In genomic region chr9:34611811-34612787, GRCh38 we compare ENCODE assay signal across 1 cellular context.
TF ChIP-seq lines count a peak whose summit lies in the region.

Gene RPP25L, minus strand, starts transcription at chr9:34612097. Its CDS starts 801 bp downstream, at chr9:34611296.

TF ChIP-seq in K562, 482 proteins besides CTCF, POLR2A, EP300 and RAD21 (continued from another document and continues in another):
- no peak for TF ChIP-seq ASH1L (IDR thresholded peaks at IDR 0.05; ENCODE audit: borderline replicate concordance, low read depth, partially characterized antibody)
- no peak for TF ChIP-seq NONO (IDR thresholded peaks at IDR 0.05; ENCODE audit: low read depth in 2 of 2, low read length in 1 of 2)
- no peak for TF ChIP-seq NFE2L1 (tag; IDR thresholded peaks at IDR 0.05; ENCODE audit: borderline replicate concordance, low read depth)
- TF ChIP-seq MEF2D (tag; conservative IDR thresholded peaks at IDR 0.05; ENCODE audit: low read depth): no peak
- TF ChIP-seq ZNF408 (CRISPR knock-in tag; IDR thresholded peaks at IDR 0.05; ENCODE audit: low read depth): no peak
- TF ChIP-seq MEIS2 (IDR thresholded peaks at IDR 0.05; ENCODE audit: partially characterized antibody): no peak
- no peak for TF ChIP-seq ZNF699 (CRISPR knock-in tag; IDR thresholded peaks at IDR 0.05; ENCODE audit: insufficient replicate concordance)
- TF ChIP-seq HNRNPK (IDR thresholded peaks at IDR 0.05; ENCODE audit: low read depth, low read length, poor library complexity, severe bottlenecking): no peak
- no peak for TF ChIP-seq PML (IDR thresholded peaks at IDR 0.05; ENCODE audit: low read length)
- no peak for TF ChIP-seq NCOA6 (IDR thresholded peaks at IDR 0.05)
- no peak for TF ChIP-seq HES1 (IDR thresholded peaks at IDR 0.05; ENCODE audit: low read depth)
- TF ChIP-seq SMARCB1 (IDR thresholded peaks at IDR 0.05; ENCODE audit: insufficient read length, low read depth): no peak
- TF ChIP-seq SRSF9 (IDR thresholded peaks at IDR 0.05; ENCODE audit: borderline replicate concordance, low read depth, low read length): no peak
- no peak for TF ChIP-seq PREB (CRISPR knock-in tag; IDR thresholded peaks at IDR 0.05)
- TF ChIP-seq GATAD2B (IDR thresholded peaks at IDR 0.05; ENCODE audit: borderline replicate concordance): no peak
- TF ChIP-seq ZNF253 (CRISPR knock-in tag; conservative IDR thresholded peaks at IDR 0.05): no peak
- TF ChIP-seq ZNF140 (CRISPR knock-in tag; IDR thresholded peaks at IDR 0.05): no peak
- no peak for TF ChIP-seq MXD1 (CRISPR knock-in tag; IDR thresholded peaks at IDR 0.05; ENCODE audit: borderline replicate concordance, poor library complexity, severe bottlenecking)
- no peak for TF ChIP-seq PHF21A (IDR thresholded peaks at IDR 0.05; ENCODE audit: borderline replicate concordance, low read depth)
- TF ChIP-seq RBBP5 (IDR thresholded peaks at IDR 0.05; ENCODE audit: borderline replicate concordance, insufficient read depth, low read length, poor library complexity, severe bottlenecking): peak; percentile 37
- TF ChIP-seq HNRNPL (IDR thresholded peaks at IDR 0.05; ENCODE audit: low read depth, low read length): no peak
- TF ChIP-seq NR2F6 (CRISPR knock-in tag; IDR thresholded peaks at IDR 0.05): no peak
- no peak for TF ChIP-seq EZH2 (IDR thresholded peaks at IDR 0.05; ENCODE audit: borderline replicate concordance, low read depth, low read length)
- no peak for TF ChIP-seq KDM1A (IDR thresholded peaks at IDR 0.05)
- TF ChIP-seq GABPB2 (CRISPR knock-in tag; conservative IDR thresholded peaks at IDR 0.05): no peak
- TF ChIP-seq E2F5 (CRISPR knock-in tag; IDR thresholded peaks at IDR 0.05): no peak
- TF ChIP-seq HINFP (tag; conservative IDR thresholded peaks at IDR 0.05; ENCODE audit: low read depth): no peak
- peak; percentile 80 for TF ChIP-seq POLR2AphosphoS5 (IDR thresholded peaks at IDR 0.05; ENCODE audit: control insufficient read depth, insufficient read depth, low read depth, low read length)
- TF ChIP-seq CTCFL (IDR thresholded peaks at IDR 0.05; ENCODE audit: borderline replicate concordance, insufficient read depth, low read depth, low read length, poor library complexity, severe bottlenecking): no peak
- TF ChIP-seq IRF2 (CRISPR knock-in tag; IDR thresholded peaks at IDR 0.05): no peak
- TF ChIP-seq ZFP36 (IDR thresholded peaks at IDR 0.05; ENCODE audit: low read depth, low read length, partially characterized antibody): no peak
- TF ChIP-seq BRD9 (IDR thresholded peaks at IDR 0.05; ENCODE audit: low read depth, partially characterized antibody): no peak
- no peak for TF ChIP-seq RFX1 (IDR thresholded peaks at IDR 0.05)
- TF ChIP-seq ZBTB26 (CRISPR knock-in tag; IDR thresholded peaks at IDR 0.05): no peak
- TF ChIP-seq FUS (optimal IDR thresholded peaks at IDR 0.05; ENCODE audit: low read depth, low read length): no peak
- TF ChIP-seq MYNN (IDR thresholded peaks at IDR 0.05): no peak
- TF ChIP-seq MYNN (CRISPR knock-in tag; IDR thresholded peaks at IDR 0.05): no peak
- peak; percentile 29 for TF ChIP-seq TAF9B (IDR thresholded peaks at IDR 0.05; ENCODE audit: partially characterized antibody)
- no peak for TF ChIP-seq CCAR2 (IDR thresholded peaks at IDR 0.05; ENCODE audit: low read depth, low read length)
- no peak for TF ChIP-seq ZNF165 (CRISPR knock-in tag; IDR thresholded peaks at IDR 0.05; ENCODE audit: borderline replicate concordance)
- no peak for TF ChIP-seq ZNF395 (CRISPR knock-in tag; IDR thresholded peaks at IDR 0.05)
- no peak for TF ChIP-seq NFATC3 (IDR thresholded peaks at IDR 0.05)
- no peak for TF ChIP-seq ZNF592 (IDR thresholded peaks at IDR 0.05)
- TF ChIP-seq COPS2 (conservative IDR thresholded peaks at IDR 0.05): no peak
- no peak for TF ChIP-seq ZNF583 (CRISPR knock-in tag; IDR thresholded peaks at IDR 0.05)
- TF ChIP-seq CBX8 (IDR thresholded peaks at IDR 0.05; ENCODE audit: borderline replicate concordance, extremely low read depth, low read depth, low read length, poor library complexity, severe bottlenecking): no peak
- TF ChIP-seq ZNF41 (CRISPR knock-in tag; conservative IDR thresholded peaks at IDR 0.05): no peak
- TF ChIP-seq ZNF75A (CRISPR knock-in tag; IDR thresholded peaks at IDR 0.05): no peak
- TF ChIP-seq PYGO2 (tag; IDR thresholded peaks at IDR 0.05): no peak
- TF ChIP-seq GTF3C2 (IDR thresholded peaks at IDR 0.05; ENCODE audit: borderline replicate concordance, extremely low read depth, insufficient read length): no peak
- no peak for TF ChIP-seq SIRT6 (IDR thresholded peaks at IDR 0.05; ENCODE audit: low read depth, low read length)
- no peak for TF ChIP-seq MTA1 (IDR thresholded peaks at IDR 0.05; ENCODE audit: borderline replicate concordance)
- no peak for TF ChIP-seq MAFG (tag; conservative IDR thresholded peaks at IDR 0.05)
- TF ChIP-seq ATF1 (CRISPR knock-in tag; IDR thresholded peaks at IDR 0.05): no peak
- TF ChIP-seq ATF1 (tag; IDR thresholded peaks at IDR 0.05): no peak
